Comparison of ENCODE assay signal across 12 cellular contexts in genomic region chr5:102554728-102555127, GRCh38. TPM values are rescaled to one million over a fixed set of nuclear protein-coding genes. Genes with fewer than 3 reads are reported as not detected.
DNase-seq lines count a peak whose midpoint lies in the region; ATAC-seq and TF ChIP-seq lines count a peak whose summit lies in the region.
"Had no signal": no experiment of that assay in that cellular context is flagged by ENCODE, and none has a peak within 500 bp of the region (broad histone marks: within the 10 kb centered on the region; RNA-seq: fewer than 3 reads in every experiment).

No MANE protein-coding gene starts in this region.

- peak; percentile 76 for ATAC-seq in GM18907 (IDR thresholded peaks at IDR 0.05; ENCODE audit: unreplicated experiment)
- ATAC-seq in GM21786 (IDR thresholded peaks at IDR 0.05; ENCODE audit: unreplicated experiment), result no peak
- no peak for ATAC-seq in esophagus mucosa

- H3K36me3 ChIP-seq in A673 (ENCODE audit: insufficient read depth, low read length, poor library complexity, severe bottlenecking), result no peaks in the 10 kb centered on the region

- no peak overlapping the region for H3K27ac Mint-ChIP-seq in chondrocyte (ENCODE audit: unreplicated experiment)
- H3K27ac Mint-ChIP-seq: T-helper 1 cell treated with Interleukin-12 subunit alpha and Interleukin-12 subunit beta and Interleukin-4 antibody, amounts not matched to agents 30 μg/mL and 1 μg/mL, for 36 hours had no signal

- TF ChIP-seq CTCF in A673 (conservative IDR thresholded peaks at IDR 0.05; ENCODE audit: low read depth, low read length) (peak; percentile 35; the same call in 1 of the 2 replicates), chondrocyte (IDR thresholded peaks at IDR 0.05) (peak; percentile 68)

- no peaks in the 10 kb centered on the region for H3K36me3 Mint-ChIP-seq in chondrocyte (ENCODE audit: low read depth)

- H3K4me3 Mint-ChIP-seq in chondrocyte (ENCODE audit: unreplicated experiment), result no peak overlapping the region
- H3K4me3 Mint-ChIP-seq: T-helper 1 cell treated with Interleukin-12 subunit alpha and Interleukin-12 subunit beta and Interleukin-4 antibody, amounts not matched to agents 30 μg/mL and 1 μg/mL, for 36 hours had no signal

- CTCF ChIA-PET in A673 (lab: Charles Lee), result no interaction called here

- H3K9me3 Mint-ChIP-seq in chondrocyte (ENCODE audit: low read depth), result peaks cover 5% of the 10 kb centered on the region
- H3K9me3 Mint-ChIP-seq: T-helper 1 cell treated with Interleukin-12 subunit alpha and Interleukin-12 subunit beta and Interleukin-4 antibody, amounts not matched to agents 30 μg/mL and 1 μg/mL, for 36 hours had no signal

- intact Hi-C loops in A673 (cut with micrococcal nuclease; ENCODE audit: unreplicated experiment), result no loop called here

- no peak overlapping the region for H3K27ac ChIP-seq in A673 (ENCODE audit: low read depth, low read length, poor library complexity, severe bottlenecking)

- POLR2A ChIA-PET in A673 (lab: Charles Lee; ENCODE audit: low non-redundant PET), result no interaction called here

- H3K9me3 ChIP-seq in A673 (ENCODE audit: low read depth, low read length, poor library complexity, severe bottlenecking), result no peaks in the 10 kb centered on the region

- H3K27me3 Mint-ChIP-seq in chondrocyte (ENCODE audit: low read depth), result no peaks in the 10 kb centered on the region

- H3K27me3 ChIP-seq in A673 (replicated peaks; ENCODE audit: insufficient read depth, low read depth, low read length, poor library complexity), result no peaks in the 10 kb centered on the region

- H3K4me3 ChIP-seq in A673 (ENCODE audit: low read depth, low read length, poor library complexity, severe bottlenecking), result no peak overlapping the region

- no TSS peak for BruUV-seq in A673 (replicated peaks; lab: Mats Ljungman, UMichigan)

- H3K4me1 ChIP-seq in A673 (ENCODE audit: insufficient read depth, low read length, poor library complexity, severe bottlenecking), result no peaks in the 10 kb centered on the region

- H3K4me1 Mint-ChIP-seq in chondrocyte (ENCODE audit: low read depth), result no peaks in the 10 kb centered on the region

- peak; percentile 7 for DNase-seq in A673 (ENCODE audit: low spot score)
- DNase-seq in NCI-H1694 (lab: John Stamatoyannopoulos, UW), result peak; percentile 49
- DNase-seq in chondrocyte (ENCODE audit: low spot score), result no peak
- DNase-seq in COLO829 (ENCODE audit: low spot score), result no peak
- no peak for DNase-seq in activated CD4-positive, CD25-positive, alpha-beta regulatory T cell (lab: John Stamatoyannopoulos, UW)
- DNase-seq: effector memory CD4-positive, alpha-beta T cell; stimulated activated CD4-positive, alpha-beta T cell treated with anti-CD3 and anti-CD28 coated beads, Interleukin-4, amount 100 ng/mL, for 1 hour had no signal

RNA-seq across cellular contexts. Expression of gene SLCO6A1, which starts 55.9 kb away (rescaled TPM):
- total RNA-seq in A673 (2021), result not detected in 2 replicates
- total RNA-seq in chondrocyte, result 0.82 to 1.8 TPM (median 1.1 TPM) in 3 replicates
- not detected for total RNA-seq in esophagus mucosa
- total RNA-seq: lung microvascular endothelial cell had no signal

Comparison
In these comparisons a context has a peak if more than half of its experiments do, and no peak if none do; other contexts are left out.
1. DNase-seq: peak in A673 (single experiment) and NCI-H1694 (single experiment); none in chondrocyte (single experiment), COLO829 (single experiment) and activated CD4-positive, CD25-positive, alpha-beta regulatory T cell (0 of 4).